In genomic region chr2:174325932-174326879, GRCh38 we compare ENCODE assay signal across 9 cellular contexts. TPM values are rescaled to one million over a fixed set of nuclear protein-coding genes. Genes with fewer than 3 reads are reported as not detected.
DNase-seq lines count a peak whose midpoint lies in the region; ATAC-seq, FAIRE-seq and TF ChIP-seq lines count a peak whose summit lies in the region.
"Had no signal": no experiment of that assay in that cellular context is flagged by ENCODE, and none has a peak within 500 bp of the region (broad histone marks: within the 10 kb centered on the region; RNA-seq: fewer than 3 reads in every experiment).

No MANE protein-coding gene starts in this region.

- no peak overlapping the region for H3K9ac ChIP-seq in astrocyte (ENCODE audit: low read length)

- no peaks in the 10 kb centered on the region for H3K36me3 Mint-ChIP-seq in astrocyte (ENCODE audit: low read depth, unreplicated experiment)

- TF ChIP-seq CTCF in astrocyte (IDR thresholded peaks at IDR 0.05; ENCODE audit: insufficient read depth, low read depth, low read length) = no peak

- peak overlapping the region; percentile 84 for H3K4me2 ChIP-seq in astrocyte (ENCODE audit: low read length)

- peak; percentile 66 for ATAC-seq in stimulated activated naive CD8-positive, alpha-beta T cell treated with anti-CD3 and anti-CD28 coated beads, Interleukin-15, amount 100 ng/mL, for 72 hours
- no peak for ATAC-seq in GM18498 (IDR thresholded peaks at IDR 0.05; ENCODE audit: unreplicated experiment)

- H2AFZ ChIP-seq in astrocyte (ENCODE audit: low read depth, low read length) = peak overlapping the region; percentile 71

- H3K27me3 ChIP-seq in astrocyte (ENCODE audit: insufficient read depth, low read length) = peaks cover 58% of the 10 kb centered on the region

- peak overlapping the region; percentile 74 for H3K4me3 Mint-ChIP-seq in astrocyte (ENCODE audit: unreplicated experiment)
- peak overlapping the region; percentile 80 to 85 for H3K4me3 Mint-ChIP-seq in stimulated activated naive CD8-positive, alpha-beta T cell treated with anti-CD3 and anti-CD28 coated beads, Interleukin-15, amount 100 ng/mL, for 72 hours

- H3K4me1 ChIP-seq in astrocyte (ENCODE audit: insufficient read depth, low read length) = peaks cover 9% of the 10 kb centered on the region

- no peak overlapping the region for H3K27ac ChIP-seq in astrocyte (ENCODE audit: low read depth, low read length)

- H3K27me3 Mint-ChIP-seq in astrocyte (ENCODE audit: low read depth, unreplicated experiment) = peaks cover 63% of the 10 kb centered on the region
- H3K27me3 Mint-ChIP-seq in stimulated activated naive CD8-positive, alpha-beta T cell treated with anti-CD3 and anti-CD28 coated beads, Interleukin-15, amount 100 ng/mL, for 72 hours = peaks cover 100% of the 10 kb centered on the region

- H3K4me1 Mint-ChIP-seq in astrocyte (ENCODE audit: low read depth, unreplicated experiment) = peaks cover 2% of the 10 kb centered on the region
- peaks cover 37% of the 10 kb centered on the region for H3K4me1 Mint-ChIP-seq in stimulated activated naive CD8-positive, alpha-beta T cell treated with anti-CD3 and anti-CD28 coated beads, Interleukin-15, amount 100 ng/mL, for 72 hours

- peaks cover 14% of the 10 kb centered on the region for H3K9me3 Mint-ChIP-seq in astrocyte (ENCODE audit: unreplicated experiment)
- H3K9me3 Mint-ChIP-seq in stimulated activated naive CD8-positive, alpha-beta T cell treated with anti-CD3 and anti-CD28 coated beads, Interleukin-15, amount 100 ng/mL, for 72 hours = no peaks in the 10 kb centered on the region

- peak; percentile 71 for DNase-seq in ELF-1 (ENCODE audit: low read depth, low spot score)
- DNase-seq in MV-4-11 (lab: John Stamatoyannopoulos, UW) = peak; percentile 70
- no peak for DNase-seq in astrocyte (ENCODE audit: low read depth)
- peak; percentile 76 for DNase-seq in islet precursor cell
- no peak for DNase-seq in stimulated activated naive CD8-positive, alpha-beta T cell treated with anti-CD3 and anti-CD28 coated beads, Interleukin-15, amount 100 ng/mL, for 72 hours
- no peak for DNase-seq in NCI-H2081 treated with DMSO at 0.1 percent for 48 hours (lab: John Stamatoyannopoulos, UW)
- no peak for DNase-seq in NK-92 treated with Interleukin-12 subunit alpha and Interleukin-12 subunit beta, amount 100 ng/mL, for 24 hours (lab: John Stamatoyannopoulos, UW)

- no peaks in the 10 kb centered on the region for H3K36me3 ChIP-seq in astrocyte (ENCODE audit: insufficient read depth, low read length)

- FAIRE-seq in astrocyte (lab: Jason Lieb, UNC) = no peak

- peak overlapping the region; percentile 51 for H3K4me3 ChIP-seq in astrocyte (ENCODE audit: insufficient read depth, low read depth, low read length)

- H3K79me2 ChIP-seq in astrocyte (ENCODE audit: insufficient read depth, low read length) = no peaks in the 10 kb centered on the region

- H3K27ac Mint-ChIP-seq in astrocyte (ENCODE audit: unreplicated experiment) = no peak overlapping the region
- H3K27ac Mint-ChIP-seq in stimulated activated naive CD8-positive, alpha-beta T cell treated with anti-CD3 and anti-CD28 coated beads, Interleukin-15, amount 100 ng/mL, for 72 hours = peak overlapping the region in 1 of 2 donors; percentile 19

- peaks cover 6% of the 10 kb centered on the region for H3K9me3 ChIP-seq in astrocyte (ENCODE audit: insufficient read depth, low read depth, low read length)

- no peaks in the 10 kb centered on the region for H4K20me1 ChIP-seq in astrocyte (ENCODE audit: insufficient read depth, low read length)

RNA-seq across cellular contexts. Expression of gene SP9, which starts 8.5 kb away (rescaled TPM):
- not detected in 2 replicates for total RNA-seq in astrocyte
- total RNA-seq: T-helper 1 cell treated with Interleukin-12 subunit alpha and Interleukin-12 subunit beta and Interleukin-4 antibody, amounts not matched to agents 30 ng/mL and 1 ng/mL, for 36 hours had no signal

Comparison
In these comparisons a context has a peak if more than half of its experiments do, and no peak if none do; other contexts are left out.
1. DNase-seq: peak in ELF-1 (single experiment), MV-4-11 (single experiment) and islet precursor cell (single experiment); none in astrocyte (single experiment), stimulated activated naive CD8-positive, alpha-beta T cell treated with anti-CD3 and anti-CD28 coated beads, Interleukin-15, amount 100 ng/mL, for 72 hours (0 of 2), NCI-H2081 treated with DMSO at 0.1 percent for 48 hours (single experiment) and NK-92 treated with Interleukin-12 subunit alpha and Interleukin-12 subunit beta, amount 100 ng/mL, for 24 hours (single experiment).